Comparison of ENCODE assay signal across 8 cellular contexts in the genomic region with DNA sequence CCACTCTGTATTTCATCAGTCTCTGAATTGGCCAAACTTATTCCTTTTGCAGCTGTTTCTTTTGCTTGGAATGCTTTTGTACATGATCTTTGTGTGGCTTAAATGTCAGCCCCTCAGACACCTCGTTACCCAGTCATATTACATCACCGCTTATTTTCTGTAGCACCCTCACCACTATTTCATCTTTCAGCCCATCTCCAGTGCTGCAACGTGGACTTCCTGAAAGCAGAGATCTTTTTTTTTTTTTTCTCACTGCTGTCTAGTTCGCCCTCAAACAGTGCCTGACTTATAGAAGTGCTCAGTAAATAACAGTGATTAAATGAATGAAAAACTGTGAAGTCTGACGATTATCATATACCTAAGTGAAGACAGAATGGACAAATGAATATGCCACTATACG. TPM values are rescaled to one million over a fixed set of nuclear protein-coding genes. Genes with fewer than 3 reads are reported as not detected.
A peak's percentile ranks its signal among the peaks of the same experiment; 100 is the strongest.
DNase-seq lines count a peak whose midpoint lies in the region; ATAC-seq and TF ChIP-seq lines count a peak whose summit lies in the region.

No MANE protein-coding gene starts in this region.

- H3K4me1 ChIP-seq in thyroid gland, result peaks cover 9 to 22% of the 10 kb centered on the region in 2 donors

- H3K4me1 Mint-ChIP-seq in activated T-cell treated with anti-CD3 and anti-CD28 coated beads, Interleukin-2, amount 50 U/mL, for 24 hours (ENCODE audit: low read depth), result peaks cover 59% of the 10 kb centered on the region
- H3K4me1 Mint-ChIP-seq in activated CD8-positive, alpha-beta T cell treated with anti-CD3 and anti-CD28 coated beads for 36 hours (ENCODE audit: low read depth), result peaks cover 47% of the 10 kb centered on the region
- H3K4me1 Mint-ChIP-seq in immature natural killer cell, result peaks cover 49 to 52% of the 10 kb centered on the region in 2 donors

- H3K4me3 Mint-ChIP-seq in activated T-cell treated with anti-CD3 and anti-CD28 coated beads, Interleukin-2, amount 50 U/mL, for 24 hours, result peak overlapping the region; percentile 91
- peak overlapping the region; percentile 81 for H3K4me3 Mint-ChIP-seq in activated CD8-positive, alpha-beta T cell treated with anti-CD3 and anti-CD28 coated beads for 36 hours
- H3K4me3 Mint-ChIP-seq in immature natural killer cell, result peak overlapping the region; percentile 83 to 94 (median 90)

- CTCF ChIA-PET in activated CD8-positive, alpha-beta T cell treated with anti-CD3 and anti-CD28 coated beads for 36 hours (lab: Charles Lee), result interaction anchor here (1.1 to 2.4 kb wide), 3 partner anchors 9 to 204 kb away, joined by 3 to 15 read pairs (median 4); partner anchors contain the start of gene EIF4EBP3

- H3K9me3 Mint-ChIP-seq in activated T-cell treated with anti-CD3 and anti-CD28 coated beads, Interleukin-2, amount 50 U/mL, for 24 hours, result no peaks in the 10 kb centered on the region
- H3K9me3 Mint-ChIP-seq in activated CD8-positive, alpha-beta T cell treated with anti-CD3 and anti-CD28 coated beads for 36 hours, result no peaks in the 10 kb centered on the region
- H3K9me3 Mint-ChIP-seq in immature natural killer cell, result no peaks in the 10 kb centered on the region

- POLR2A ChIA-PET in activated CD8-positive, alpha-beta T cell treated with anti-CD3 and anti-CD28 coated beads for 36 hours (lab: Charles Lee), result interaction anchor here (0.6 to 0.7 kb wide), 2 partner anchors 9 to 154 kb away, joined by 3 read pairs; partner anchors contain the start of gene EIF4EBP3

- no peaks in the 10 kb centered on the region for H3K27me3 ChIP-seq in thyroid gland

- peak overlapping the region; percentile 92 for H3K27ac Mint-ChIP-seq in activated T-cell treated with anti-CD3 and anti-CD28 coated beads, Interleukin-2, amount 50 U/mL, for 24 hours
- H3K27ac Mint-ChIP-seq in activated CD8-positive, alpha-beta T cell treated with anti-CD3 and anti-CD28 coated beads for 36 hours, result peak overlapping the region; percentile 89
- peak overlapping the region; percentile 88 to 99 (median 96) for H3K27ac Mint-ChIP-seq in immature natural killer cell

- peak overlapping the region in 1 of 3 donors; percentile 65 for H3K27ac ChIP-seq in thyroid gland

- no peak for TF ChIP-seq CTCF in activated CD8-positive, alpha-beta T cell treated with anti-CD3 and anti-CD28 coated beads for 36 hours (IDR thresholded peaks at IDR 0.05)
- no peak for TF ChIP-seq CTCF in thyroid gland (IDR thresholded peaks at IDR 0.05)

- peaks cover 9 to 10% of the 10 kb centered on the region in 2 donors for H3K36me3 ChIP-seq in thyroid gland

- no peaks in the 10 kb centered on the region for H3K27me3 Mint-ChIP-seq in activated T-cell treated with anti-CD3 and anti-CD28 coated beads, Interleukin-2, amount 50 U/mL, for 24 hours
- H3K27me3 Mint-ChIP-seq in activated CD8-positive, alpha-beta T cell treated with anti-CD3 and anti-CD28 coated beads for 36 hours, result no peaks in the 10 kb centered on the region
- peaks cover 6 to 12% (median 8%) of the 10 kb centered on the region in 3 donors for H3K27me3 Mint-ChIP-seq in immature natural killer cell (ENCODE audit: low read depth in 3 of 3)

- H3K4me3 ChIP-seq in thyroid gland (replicated peaks in 1 of 3), result peak overlapping the region; percentile 22 to 91 (median 66)

- no peaks in the 10 kb centered on the region for H3K9me3 ChIP-seq in thyroid gland

- no peak for DNase-seq in activated T-cell treated with anti-CD3 and anti-CD28 coated beads, Interleukin-2, amount 50 U/mL, for 24 hours
- no peak for DNase-seq in activated T-cell treated with anti-CD3 and anti-CD28 coated beads, Interleukin-2, amount 50 U/mL, for 48 hours
- no peak for DNase-seq in activated CD8-positive, alpha-beta T cell treated with anti-CD3 and anti-CD28 coated beads for 36 hours
- DNase-seq in immature natural killer cell (peak; percentile 47 to 48 (median 47)), thyroid gland (no peak), iPS-NIHi11 (ENCODE audit: low spot score) (no peak)

- peaks cover 55% of the 10 kb centered on the region for H3K36me3 Mint-ChIP-seq in activated T-cell treated with anti-CD3 and anti-CD28 coated beads, Interleukin-2, amount 50 U/mL, for 24 hours (ENCODE audit: low read depth)
- peaks cover 41% of the 10 kb centered on the region for H3K36me3 Mint-ChIP-seq in activated CD8-positive, alpha-beta T cell treated with anti-CD3 and anti-CD28 coated beads for 36 hours (ENCODE audit: low read depth)
- H3K36me3 Mint-ChIP-seq in immature natural killer cell, result peaks cover 4 to 5% (median 4%) of the 10 kb centered on the region in 3 donors

- TF ChIP-seq POLR2A in thyroid gland (IDR thresholded peaks at IDR 0.05), result no peak

- intact Hi-C loops in activated CD8-positive, alpha-beta T cell treated with anti-CD3 and anti-CD28 coated beads for 36 hours (cut with micrococcal nuclease), result loop anchor here (5.0 kb wide), 1 partner anchor 76 kb away; the partner anchor contains the start of gene CD14
- intact Hi-C loops in thyroid gland (cut with DNase I), result no loop called here

- 4 to 5% methylated on average over 6 of the region's 6 CpGs for WGBS in thyroid gland, 2 donors

- no peak for ATAC-seq in activated CD8-positive, alpha-beta T cell treated with anti-CD3 and anti-CD28 coated beads for 36 hours
- ATAC-seq in HG02970 (IDR thresholded peaks at IDR 0.05; ENCODE audit: low FRiP score, unreplicated experiment) (no peak), HG02981 (IDR thresholded peaks at IDR 0.05; ENCODE audit: unreplicated experiment) (no peak)

RNA-seq across cellular contexts. Expression of gene SRA1, which starts 0.8 kb away (rescaled TPM):
- 10 to 100 TPM; 47.8 to 49.5 TPM for total RNA-seq in activated CD8-positive, alpha-beta T cell treated with anti-CD3 and anti-CD28 coated beads for 36 hours
- 10 to 100 TPM; 44.5 to 77.4 (median 55.7) TPM for polyA plus RNA-seq in immature natural killer cell
- 10 to 100 TPM; 22.7 to 43.7 (median 35.7) TPM for total RNA-seq in thyroid gland

RNA-seq across cellular contexts. Expression of gene APBB3, which starts 8.0 kb away (rescaled TPM):
- 10 to 100 TPM; 24.9 TPM for total RNA-seq in activated CD8-positive, alpha-beta T cell treated with anti-CD3 and anti-CD28 coated beads for 36 hours
- 1 to 10 TPM in 2 of 3 donors, under 1 TPM in 1; 0.94 to 3.5 (median 3.0) TPM for polyA plus RNA-seq in immature natural killer cell
- total RNA-seq in thyroid gland, result 10 to 100 TPM; 20.2 to 33.5 (median 26.1) TPM

RNA-seq across cellular contexts. Expression of gene SLC35A4, which starts 8.2 kb away (rescaled TPM):
- 10 to 100 TPM; 72.9 to 73.6 TPM for total RNA-seq in activated CD8-positive, alpha-beta T cell treated with anti-CD3 and anti-CD28 coated beads for 36 hours
- 100 to 1,000 TPM in 2 of 3 donors, 10 to 100 TPM in 1; 73.3 to 134 (median 131) TPM for polyA plus RNA-seq in immature natural killer cell
- 100 to 1,000 TPM in 1 of 4 donors, 10 to 100 TPM in 3; 64.2 to 114 (median 74.0) TPM for total RNA-seq in thyroid gland

RNA-seq across cellular contexts. Expression of gene EIF4EBP3, which starts 9.0 kb away (rescaled TPM):
- total RNA-seq in activated CD8-positive, alpha-beta T cell treated with anti-CD3 and anti-CD28 coated beads for 36 hours, result 10 to 100 TPM; 19.6 to 20.3 TPM
- polyA plus RNA-seq in immature natural killer cell, result 10 to 100 TPM; 12.1 to 38.3 (median 15.4) TPM
- total RNA-seq in thyroid gland, result 10 to 100 TPM in 3 of 4 donors, 1 to 10 TPM in 1; 9.1 to 18.9 (median 15.6) TPM

Comparison
In these comparisons a context has a peak if more than half of its experiments do, and no peak if none do; other contexts are left out.
1. DNase-seq: peak in immature natural killer cell (3 of 3); none in activated T-cell treated with anti-CD3 and anti-CD28 coated beads, Interleukin-2, amount 50 U/mL, for 24 hours (single experiment), activated T-cell treated with anti-CD3 and anti-CD28 coated beads, Interleukin-2, amount 50 U/mL, for 48 hours (0 of 2), activated CD8-positive, alpha-beta T cell treated with anti-CD3 and anti-CD28 coated beads for 36 hours (single experiment), thyroid gland (0 of 2) and iPS-NIHi11 (single experiment).
2. Peak in every context shown above with its lines, with median percentiles within 50 percentile points of each other: H3K27ac Mint-ChIP-seq and H3K4me3 Mint-ChIP-seq.